ENCODE assay signal across 8 cellular contexts in the genomic region with DNA sequence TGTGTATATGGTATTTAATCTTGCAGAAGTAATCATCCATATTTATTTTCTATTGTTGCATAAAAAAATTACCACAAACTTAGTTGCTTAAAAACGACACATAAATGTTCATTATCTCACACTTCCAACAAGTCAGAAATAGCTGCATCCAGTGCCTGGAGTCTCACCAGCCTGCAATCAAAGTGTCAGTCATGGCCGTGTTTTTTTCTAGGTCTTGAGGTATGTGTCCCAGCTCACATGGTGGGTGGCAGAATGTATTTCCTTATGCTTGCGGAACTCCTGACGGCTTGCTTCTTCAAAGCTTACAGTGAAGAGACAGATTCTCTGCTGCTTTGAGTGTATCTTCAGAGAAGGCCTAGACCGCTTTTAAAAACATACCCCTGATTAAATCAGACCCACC.
"Had no signal": no experiment of that assay in that cellular context is flagged by ENCODE, and none has a peak within 500 bp of the region (broad histone marks: within the 10 kb centered on the region; RNA-seq: fewer than 3 reads in every experiment).

No MANE protein-coding gene starts in this region.

- H3K9me3 ChIP-seq: HAP-1 had no signal

- H3K9ac ChIP-seq: GM23248 had no signal

- H2AFZ ChIP-seq: GM23248, GM23338 had no signal

- H3K4me2 ChIP-seq: GM23338 had no signal

- H3K4me1 ChIP-seq: HAP-1 had no signal

- H3K36me3 ChIP-seq: HAP-1 had no signal

- DNase-seq: GM23248, GOT3, H7, H9, HCEC 1CT, HFFc6 had no signal

- H3K4me3 ChIP-seq: GM23248, GM23338, HAP-1 had no signal

- H3K27ac ChIP-seq: GM23248 had no signal
